ENCODE assay signal across 32 cellular contexts in the genomic region with DNA sequence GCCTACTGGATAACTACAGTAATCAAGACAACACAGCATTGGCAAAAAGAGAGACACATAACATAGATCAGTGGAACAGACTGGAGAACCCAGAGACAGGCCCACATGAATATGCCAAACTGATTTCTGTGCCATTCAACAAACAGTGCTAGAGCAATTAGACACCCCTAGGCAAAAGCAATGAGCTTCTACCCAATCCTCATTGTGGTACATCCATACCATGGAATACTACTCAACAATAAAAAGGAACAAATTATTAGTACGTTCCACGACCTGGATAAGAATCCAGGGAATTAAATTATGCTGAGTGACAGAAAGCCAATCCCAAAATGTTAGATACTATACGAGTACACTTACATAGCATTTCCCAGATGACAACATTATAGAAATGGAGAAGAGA. TPM values are rescaled to one million over a fixed set of nuclear protein-coding genes. Genes with fewer than 3 reads are reported as not detected.
DNase-seq lines count a peak whose midpoint lies in the region; ATAC-seq and TF ChIP-seq lines count a peak whose summit lies in the region.
"Had no signal": no experiment of that assay in that cellular context is flagged by ENCODE, and none has a peak within 500 bp of the region (broad histone marks: within the 10 kb centered on the region; RNA-seq: fewer than 3 reads in every experiment).

No MANE protein-coding gene starts in this region.

- ATAC-seq in psoas muscle: no peak
- ATAC-seq: activated CD4-positive, alpha-beta T cell treated with anti-CD3 and anti-CD28 coated beads for 36 hours; CD8-positive, alpha-beta T cell; GM12878; left lung; Panc1 had no signal

- no peak for TF ChIP-seq POLR2A in esophagus squamous epithelium (IDR thresholded peaks at IDR 0.05)

- TF ChIP-seq CTCF in right atrium auricular region (IDR thresholded peaks at IDR 0.05) (no peak), left ventricle myocardium inferior (IDR thresholded peaks at IDR 0.05; ENCODE audit: borderline replicate concordance) (no peak), esophagus squamous epithelium (IDR thresholded peaks at IDR 0.05) (no peak), psoas muscle (IDR thresholded peaks at IDR 0.05) (no peak)

- H3K9me3 ChIP-seq in right atrium auricular region: no peaks in the 10 kb centered on the region
- no peaks in the 10 kb centered on the region for H3K9me3 ChIP-seq in left ventricle myocardium inferior (replicated peaks)
- no peaks in the 10 kb centered on the region for H3K9me3 ChIP-seq in esophagus squamous epithelium
- H3K9me3 ChIP-seq in psoas muscle: no peaks in the 10 kb centered on the region
- no peaks in the 10 kb centered on the region for H3K9me3 ChIP-seq in MG63
- H3K9me3 ChIP-seq: left lung had no signal

- H3K4me3 ChIP-seq in right atrium auricular region: no peak overlapping the region
- H3K4me3 ChIP-seq in left ventricle myocardium inferior: no peak overlapping the region
- no peak overlapping the region for H3K4me3 ChIP-seq in esophagus squamous epithelium
- H3K4me3 ChIP-seq in psoas muscle: no peak overlapping the region
- no peak overlapping the region for H3K4me3 ChIP-seq in MG63
- H3K4me3 ChIP-seq: cardiac muscle cell, GM12878, left lung, neural progenitor cell had no signal

- H3K27me3 ChIP-seq in right atrium auricular region (no peaks in the 10 kb centered on the region), left ventricle myocardium inferior (ENCODE audit: low read depth) (no peaks in the 10 kb centered on the region), esophagus squamous epithelium (no peaks in the 10 kb centered on the region), psoas muscle (ENCODE audit: insufficient read depth in 3 of 3, low read length in 2 of 3) (no peaks in the 10 kb centered on the region), MG63 (no peaks in the 10 kb centered on the region)
- H3K27me3 ChIP-seq: cardiac muscle cell, left lung, neural progenitor cell had no signal

- peak overlapping the region; percentile 84 to 89 for H3K27ac ChIP-seq in right atrium auricular region
- no peak overlapping the region for H3K27ac ChIP-seq in left ventricle myocardium inferior (replicated peaks)
- H3K27ac ChIP-seq in esophagus squamous epithelium: peak overlapping the region; percentile 56 to 96 (median 91)
- H3K27ac ChIP-seq in psoas muscle: peak overlapping the region; percentile 94
- H3K27ac ChIP-seq: HL-60, neural progenitor cell, VCaP had no signal

- 97% methylated on average over 3 of the region's 3 CpGs for WGBS in esophagus squamous epithelium, 2 donors
- WGBS in psoas muscle, 3 donors: 85 to 98% (median 88%) methylated on average over 3 of the region's 3 CpGs

- DNase-seq in right atrium auricular region (ENCODE audit: low spot score) (no peak), left ventricle myocardium inferior (no peak), esophagus squamous epithelium (lab: John Stamatoyannopoulos, UW) (no peak), psoas muscle (no peak), HCEC 1CT (no peak), MV-4-11 (lab: John Stamatoyannopoulos, UW) (no peak), MG63 (no peak)
- no peak for DNase-seq in activated CD4-positive, alpha-beta T cell treated with anti-CD3 and anti-CD28 coated beads, Interleukin-2, amount 50 U/mL, for 1 hour
- DNase-seq: activated CD4-positive, alpha-beta T cell treated with anti-CD3 and anti-CD28 coated beads for 36 hours; activated naive CD8-positive, alpha-beta T cell treated with anti-CD3 and anti-CD28 coated beads, Interleukin-2, amount 10 ng/mL, durations not matched to agents 7 days and 5 days; aorta; CD8-positive, alpha-beta T cell; islet precursor cell; KG1; left lung; mesenchymal stem cell; MM.1S; NCI-H1417 treated with DMSO at 0.1 percent for 48 hours; NCI-H2081; NCI-H526 treated with DMSO at 0.1 percent for 48 hours; posterior cingulate gyrus; SIG-M5; stimulated activated CD4-positive, alpha-beta T cell treated with anti-CD3 and anti-CD28 coated beads, Interleukin-4, amount 100 ng/mL, for 24 hours; SW 1271; T-helper 9 cell; trophoblast cell had no signal

- H3K4me1 ChIP-seq in right atrium auricular region (peaks cover 0 to 32% of the 10 kb centered on the region in 2 donors), left ventricle myocardium inferior (peaks cover 40% of the 10 kb centered on the region), esophagus squamous epithelium (peaks cover 21 to 58% (median 54%) of the 10 kb centered on the region in 3 donors), psoas muscle (peaks cover 30% of the 10 kb centered on the region)

- H3K36me3 ChIP-seq in right atrium auricular region: no peaks in the 10 kb centered on the region
- no peaks in the 10 kb centered on the region for H3K36me3 ChIP-seq in left ventricle myocardium inferior
- peaks cover 0 to 25% (median 0%) of the 10 kb centered on the region in 3 donors for H3K36me3 ChIP-seq in esophagus squamous epithelium
- peaks cover 0 to 8% of the 10 kb centered on the region in 2 donors for H3K36me3 ChIP-seq in psoas muscle (ENCODE audit: insufficient read depth in 1 of 2, low read depth in 1 of 2)
- H3K36me3 ChIP-seq in MG63: no peaks in the 10 kb centered on the region
- H3K36me3 ChIP-seq: cardiac muscle cell, left lung, neural progenitor cell had no signal

- intact Hi-C loops in left ventricle myocardium inferior (cut with micrococcal nuclease): no loop called here
- intact Hi-C loops in esophagus squamous epithelium (cut with DNase I): no loop called here
- intact Hi-C loops in psoas muscle (cut with DNase I): no loop called here

RNA-seq across cellular contexts. Expression of a gene that starts 2.8 kb away (rescaled TPM):
- total RNA-seq in right atrium auricular region (100 to 1,000 TPM; 260 to 340 TPM), left ventricle myocardium inferior (403 TPM), esophagus squamous epithelium (100 to 1,000 TPM in 2 of 4 donors, 10 to 100 TPM in 2; 71.1 to 227 (median 147) TPM), psoas muscle (1,000 to 10,000 TPM in 2 of 4 donors, 100 to 1,000 TPM in 2; 792 to 1,728 (median 949) TPM)
- 100 to 1,000 TPM in 2 of 3 donors, 10 to 100 TPM in 1; 70.6 to 536 (median 234) TPM for polyA plus RNA-seq in psoas muscle
- 2.3 and 5.6 TPM in 2 replicates for total RNA-seq in MG63 (2014; rRNA removed; shearing (Covaris generic); ENCODE audit: low replicate concordance)

Comparison
In these comparisons a context has a peak if more than half of its experiments do, and no peak if none do; other contexts are left out.
1. RNA of a gene that starts 2.8 kb away (total RNA-seq): 792 to 1,728 TPM in psoas muscle, 403 TPM in left ventricle myocardium inferior (single experiment), 260 to 340 TPM in right atrium auricular region and 71.1 to 227 TPM in esophagus squamous epithelium; 2.3 to 5.6 TPM in MG63; every median in the first group is over 10 times any median in the second.